ENCODE assay signal across 40 cellular contexts in genomic region chr16:49327466-49327865, GRCh38. TPM values are rescaled to one million over a fixed set of nuclear protein-coding genes. Genes with fewer than 3 reads are reported as not detected.
"Had no signal": no experiment of that assay in that cellular context is flagged by ENCODE, and none has a peak within 500 bp of the region (broad histone marks: within the 10 kb centered on the region; RNA-seq: fewer than 3 reads in every experiment).

No MANE protein-coding gene starts in this region.

- ATAC-seq: activated CD4-positive, alpha-beta T cell treated with anti-CD3 and anti-CD28 coated beads for 36 hours; activated CD4-positive, CD25-positive, alpha-beta regulatory T cell treated with anti-CD3 and anti-CD28 coated beads, Interleukin-2, amount 50 U/mL, for 24 hours; activated CD8-positive, alpha-beta memory T cell treated with anti-CD3 and anti-CD28 coated beads, Interleukin-2, amount 10 ng/mL, durations not matched to agents 7 days and 5 days; activated CD8-positive, alpha-beta T cell treated with anti-CD3 and anti-CD28 coated beads, Interleukin-2, amount 10 ng/mL, durations not matched to agents 7 days and 5 days; activated naive CD8-positive, alpha-beta T cell treated with anti-CD3 and anti-CD28 coated beads, Interleukin-2, amount 50 U/mL, for 24 hours; WTC11 had no signal

- H3K4me3 ChIP-seq: ascending aorta, breast epithelium had no signal

- H3K27ac ChIP-seq: ascending aorta, brain microvascular endothelial cell, breast epithelium, WERI-Rb-1 had no signal

- H3K9me3 ChIP-seq: ascending aorta, breast epithelium had no signal

- H3K36me3 ChIP-seq: ascending aorta, brain microvascular endothelial cell, breast epithelium, WERI-Rb-1 had no signal

- H3K4me3 Mint-ChIP-seq: activated CD4-positive, alpha-beta memory T cell treated with anti-CD3 and anti-CD28 coated beads, Interleukin-2, amount 10 ng/mL, durations not matched to agents 7 days and 5 days; activated CD4-positive, alpha-beta T cell treated with anti-CD3 and anti-CD28 coated beads for 36 hours; activated CD8-positive, alpha-beta memory T cell treated with anti-CD3 and anti-CD28 coated beads, Interleukin-2, amount 10 ng/mL, durations not matched to agents 7 days and 5 days; activated CD8-positive, alpha-beta T cell treated with anti-CD3 and anti-CD28 coated beads, Interleukin-2, amount 10 ng/mL, durations not matched to agents 7 days and 5 days; activated naive CD4-positive, alpha-beta T cell treated with anti-CD3 and anti-CD28 coated beads, Interleukin-2, amount 10 ng/mL, durations not matched to agents 7 days and 5 days; activated naive CD4-positive, alpha-beta T cell treated with anti-CD3 and anti-CD28 coated beads, Interleukin-2, amount 50 U/mL, for 24 hours; activated naive CD8-positive, alpha-beta T cell; activated naive CD8-positive, alpha-beta T cell treated with anti-CD3 and anti-CD28 coated beads, Interleukin-2, amount 10 ng/mL, durations not matched to agents 7 days and 5 days; activated naive CD8-positive, alpha-beta T cell treated with anti-CD3 and anti-CD28 coated beads, Interleukin-2, amount 50 U/mL, for 24 hours; activated T-cell treated with anti-CD3 and anti-CD28 coated beads, Interleukin-2, amount 50 U/mL, for 24 hours; T-helper 1 cell treated with Interleukin-12 subunit alpha and Interleukin-12 subunit beta and Interleukin-4 antibody, amounts not matched to agents 30 μg/mL and 1 μg/mL, for 36 hours; T-helper 2 cell treated with Interferon-gamma antibody and Interleukin-4, amounts not matched to agents 5 μg/mL and 100 μg/mL, for 36 hours; WTC11 had no signal

- DNase-seq: activated CD4-positive, alpha-beta memory T cell treated with anti-CD3 and anti-CD28 coated beads, Interleukin-2, amount 10 ng/mL, durations not matched to agents 7 days and 5 days; activated CD4-positive, alpha-beta T cell treated with anti-CD3 and anti-CD28 coated beads for 1 hour; activated CD4-positive, alpha-beta T cell treated with anti-CD3 and anti-CD28 coated beads for 36 hours; activated CD4-positive, alpha-beta T cell treated with anti-CD3 and anti-CD28 coated beads for 48 hours; activated CD4-positive, alpha-beta T cell treated with anti-CD3 and anti-CD28 coated beads, Interleukin-2, amount 50 U/mL, for 1 hour; activated CD4-positive, alpha-beta T cell treated with anti-CD3 and anti-CD28 coated beads, Interleukin-2, amount 50 U/mL, for 48 hours; activated CD4-positive, CD25-positive, alpha-beta regulatory T cell; activated CD8-positive, alpha-beta memory T cell treated with anti-CD3 and anti-CD28 coated beads for 24 hours; activated CD8-positive, alpha-beta memory T cell treated with anti-CD3 and anti-CD28 coated beads, Interleukin-2, amount 10 ng/mL, durations not matched to agents 7 days and 5 days; activated CD8-positive, alpha-beta memory T cell treated with anti-CD3 and anti-CD28 coated beads, Interleukin-2, amount 50 U/mL, for 48 hours; activated CD8-positive, alpha-beta T cell treated with anti-CD3 and anti-CD28 coated beads, Interleukin-2, amount 10 ng/mL, durations not matched to agents 7 days and 5 days; activated effector memory CD4-positive, alpha-beta T cell treated with Interleukin-2 at 50 U/mL for 16 hours; activated gamma-delta T cell; activated naive CD4-positive, alpha-beta T cell treated with anti-CD3 and anti-CD28 coated beads, Interleukin-2, amount 10 ng/mL, durations not matched to agents 7 days and 5 days; activated naive CD4-positive, alpha-beta T cell treated with Interleukin-2 at 50 U/mL for 16 hours; activated naive CD8-positive, alpha-beta T cell treated with anti-CD3 and anti-CD28 coated beads, Interleukin-2, amount 10 ng/mL, durations not matched to agents 7 days and 5 days; activated naive CD8-positive, alpha-beta T cell treated with anti-CD3 and anti-CD28 coated beads, Interleukin-2, amount 50 U/mL, for 24 hours; activated T-cell treated with anti-CD3 and anti-CD28 coated beads, Interleukin-2, amount 50 U/mL, for 24 hours; activated T-cell treated with anti-CD3 and anti-CD28 coated beads, Interleukin-2, amount 50 U/mL, for 48 hours; amygdala; anterior cingulate cortex; brain microvascular endothelial cell; central memory CD4-positive, alpha-beta T cell; T-helper 1 cell; T-helper 2 cell; T-helper 9 cell; WERI-Rb-1 had no signal

- H3K9me3 Mint-ChIP-seq: activated CD4-positive, alpha-beta memory T cell treated with anti-CD3 and anti-CD28 coated beads, Interleukin-2, amount 10 ng/mL, durations not matched to agents 7 days and 5 days; activated naive CD4-positive, alpha-beta T cell treated with anti-CD3 and anti-CD28 coated beads, Interleukin-2, amount 10 ng/mL, durations not matched to agents 7 days and 5 days; activated naive CD8-positive, alpha-beta T cell treated with anti-CD3 and anti-CD28 coated beads, Interleukin-2, amount 10 ng/mL, durations not matched to agents 7 days and 5 days; activated naive CD8-positive, alpha-beta T cell treated with anti-CD3 and anti-CD28 coated beads, Interleukin-2, amount 50 U/mL, for 24 hours; activated T-cell treated with anti-CD3 and anti-CD28 coated beads, Interleukin-2, amount 50 U/mL, for 24 hours; activated T-helper 2 cell treated with anti-CD3 and anti-CD28 coated beads, Interferon-gamma antibody, Interleukin-2, Interleukin-4, amounts not matched to agents 10 μg/mL and 5 μg/mL and 100 μg/mL, durations not matched to agents 14 hours and 24 hours and 36 hours; T-helper 1 cell treated with Interleukin-12 subunit alpha and Interleukin-12 subunit beta and Interleukin-4 antibody, amounts not matched to agents 30 μg/mL and 1 μg/mL, for 36 hours; T-helper 2 cell treated with Interferon-gamma antibody and Interleukin-4, amounts not matched to agents 5 μg/mL and 100 μg/mL, for 36 hours; WTC11 had no signal

- H3K4me1 Mint-ChIP-seq: activated CD4-positive, alpha-beta memory T cell treated with anti-CD3 and anti-CD28 coated beads, Interleukin-2, amount 10 ng/mL, durations not matched to agents 7 days and 5 days; activated CD4-positive, alpha-beta T cell treated with anti-CD3 and anti-CD28 coated beads for 36 hours; activated CD8-positive, alpha-beta memory T cell treated with anti-CD3 and anti-CD28 coated beads, Interleukin-2, amount 10 ng/mL, durations not matched to agents 7 days and 5 days; activated naive CD4-positive, alpha-beta T cell treated with anti-CD3 and anti-CD28 coated beads, Interleukin-2, amount 10 ng/mL, durations not matched to agents 7 days and 5 days; activated naive CD4-positive, alpha-beta T cell treated with anti-CD3 and anti-CD28 coated beads, Interleukin-2, amount 50 U/mL, for 24 hours; activated naive CD8-positive, alpha-beta T cell treated with anti-CD3 and anti-CD28 coated beads, Interleukin-2, amount 10 ng/mL, durations not matched to agents 7 days and 5 days; activated naive CD8-positive, alpha-beta T cell treated with anti-CD3 and anti-CD28 coated beads, Interleukin-2, amount 50 U/mL, for 24 hours had no signal

- FAIRE-seq: TTC549 had no signal

- H3K27me3 Mint-ChIP-seq: activated CD4-positive, alpha-beta memory T cell treated with anti-CD3 and anti-CD28 coated beads, Interleukin-2, amount 10 ng/mL, durations not matched to agents 7 days and 5 days; activated CD8-positive, alpha-beta memory T cell treated with anti-CD3 and anti-CD28 coated beads, Interleukin-2, amount 10 ng/mL, durations not matched to agents 7 days and 5 days; activated naive CD4-positive, alpha-beta T cell treated with anti-CD3 and anti-CD28 coated beads, Interleukin-2, amount 10 ng/mL, durations not matched to agents 7 days and 5 days; activated naive CD8-positive, alpha-beta T cell treated with anti-CD3 and anti-CD28 coated beads, Interleukin-2, amount 50 U/mL, for 24 hours had no signal

- H3K4me1 ChIP-seq: ascending aorta, breast epithelium had no signal

- H3K27ac Mint-ChIP-seq: activated CD4-positive, alpha-beta memory T cell treated with anti-CD3 and anti-CD28 coated beads, Interleukin-2, amount 10 ng/mL, durations not matched to agents 7 days and 5 days; activated CD4-positive, alpha-beta T cell treated with anti-CD3 and anti-CD28 coated beads for 36 hours; activated CD8-positive, alpha-beta memory T cell treated with anti-CD3 and anti-CD28 coated beads, Interleukin-2, amount 10 ng/mL, durations not matched to agents 7 days and 5 days; activated CD8-positive, alpha-beta T cell treated with anti-CD3 and anti-CD28 coated beads, Interleukin-2, amount 10 ng/mL, durations not matched to agents 7 days and 5 days; activated naive CD4-positive, alpha-beta T cell treated with anti-CD3 and anti-CD28 coated beads, Interleukin-2, amount 10 ng/mL, durations not matched to agents 7 days and 5 days; activated naive CD4-positive, alpha-beta T cell treated with anti-CD3 and anti-CD28 coated beads, Interleukin-2, amount 50 U/mL, for 24 hours; activated naive CD8-positive, alpha-beta T cell; activated naive CD8-positive, alpha-beta T cell treated with anti-CD3 and anti-CD28 coated beads, Interleukin-2, amount 10 ng/mL, durations not matched to agents 7 days and 5 days; activated naive CD8-positive, alpha-beta T cell treated with anti-CD3 and anti-CD28 coated beads, Interleukin-2, amount 50 U/mL, for 24 hours; activated T-cell treated with anti-CD3 and anti-CD28 coated beads, Interleukin-2, amount 50 U/mL, for 24 hours; activated T-helper 2 cell treated with anti-CD3 and anti-CD28 coated beads, Interferon-gamma antibody, Interleukin-2, Interleukin-4, amounts not matched to agents 10 μg/mL and 5 μg/mL and 100 μg/mL, durations not matched to agents 14 hours and 24 hours and 36 hours; T-helper 1 cell treated with Interleukin-12 subunit alpha and Interleukin-12 subunit beta and Interleukin-4 antibody, amounts not matched to agents 30 μg/mL and 1 μg/mL, for 36 hours; T-helper 2 cell treated with Interferon-gamma antibody and Interleukin-4, amounts not matched to agents 5 μg/mL and 100 μg/mL, for 36 hours; WTC11 had no signal

- H3K27me3 ChIP-seq: ascending aorta, brain microvascular endothelial cell, breast epithelium had no signal

- H3K36me3 Mint-ChIP-seq: activated CD8-positive, alpha-beta memory T cell treated with anti-CD3 and anti-CD28 coated beads, Interleukin-2, amount 10 ng/mL, durations not matched to agents 7 days and 5 days; activated naive CD4-positive, alpha-beta T cell treated with anti-CD3 and anti-CD28 coated beads, Interleukin-2, amount 10 ng/mL, durations not matched to agents 7 days and 5 days; activated naive CD4-positive, alpha-beta T cell treated with anti-CD3 and anti-CD28 coated beads, Interleukin-2, amount 50 U/mL, for 24 hours; activated naive CD8-positive, alpha-beta T cell; activated naive CD8-positive, alpha-beta T cell treated with anti-CD3 and anti-CD28 coated beads, Interleukin-2, amount 10 ng/mL, durations not matched to agents 7 days and 5 days; WTC11 had no signal

RNA-seq across cellular contexts. Expression of gene CBLN1, which starts 45.8 kb away (rescaled TPM):
- total RNA-seq: activated CD4-positive, alpha-beta memory T cell treated with anti-CD3 and anti-CD28 coated beads, Interleukin-2, amount 10 ng/mL, durations not matched to agents 7 days and 5 days; activated CD4-positive, alpha-beta T cell treated with anti-CD3 and anti-CD28 coated beads for 36 hours; activated CD8-positive, alpha-beta memory T cell treated with anti-CD3 and anti-CD28 coated beads, Interleukin-2, amount 10 ng/mL, durations not matched to agents 7 days and 5 days; activated CD8-positive, alpha-beta T cell treated with anti-CD3 and anti-CD28 coated beads, Interleukin-2, amount 10 ng/mL, durations not matched to agents 7 days and 5 days; activated naive CD8-positive, alpha-beta T cell treated with anti-CD3 and anti-CD28 coated beads, Interleukin-2, amount 10 ng/mL, durations not matched to agents 7 days and 5 days; activated T-helper 2 cell treated with anti-CD3 and anti-CD28 coated beads, Interferon-gamma antibody, Interleukin-2, Interleukin-4, amounts not matched to agents 10 μg/mL and 5 μg/mL and 100 μg/mL, durations not matched to agents 14 hours and 24 hours and 36 hours; ascending aorta had no signal

RNA-seq across cellular contexts. Expression of gene C16orf78, which starts 46.1 kb away (rescaled TPM):
- total RNA-seq: activated CD4-positive, alpha-beta memory T cell treated with anti-CD3 and anti-CD28 coated beads, Interleukin-2, amount 10 ng/mL, durations not matched to agents 7 days and 5 days; activated CD4-positive, alpha-beta T cell treated with anti-CD3 and anti-CD28 coated beads for 36 hours; activated CD8-positive, alpha-beta memory T cell treated with anti-CD3 and anti-CD28 coated beads, Interleukin-2, amount 10 ng/mL, durations not matched to agents 7 days and 5 days; activated CD8-positive, alpha-beta T cell treated with anti-CD3 and anti-CD28 coated beads, Interleukin-2, amount 10 ng/mL, durations not matched to agents 7 days and 5 days; activated naive CD8-positive, alpha-beta T cell treated with anti-CD3 and anti-CD28 coated beads, Interleukin-2, amount 10 ng/mL, durations not matched to agents 7 days and 5 days; activated T-helper 2 cell treated with anti-CD3 and anti-CD28 coated beads, Interferon-gamma antibody, Interleukin-2, Interleukin-4, amounts not matched to agents 10 μg/mL and 5 μg/mL and 100 μg/mL, durations not matched to agents 14 hours and 24 hours and 36 hours; ascending aorta; breast epithelium; cardiac septum; cerebellum; WTC11 had no signal
- polyA plus RNA-seq: adipose tissue had no signal
